ENCODE assay signal across 8 cellular contexts in the genomic region with DNA sequence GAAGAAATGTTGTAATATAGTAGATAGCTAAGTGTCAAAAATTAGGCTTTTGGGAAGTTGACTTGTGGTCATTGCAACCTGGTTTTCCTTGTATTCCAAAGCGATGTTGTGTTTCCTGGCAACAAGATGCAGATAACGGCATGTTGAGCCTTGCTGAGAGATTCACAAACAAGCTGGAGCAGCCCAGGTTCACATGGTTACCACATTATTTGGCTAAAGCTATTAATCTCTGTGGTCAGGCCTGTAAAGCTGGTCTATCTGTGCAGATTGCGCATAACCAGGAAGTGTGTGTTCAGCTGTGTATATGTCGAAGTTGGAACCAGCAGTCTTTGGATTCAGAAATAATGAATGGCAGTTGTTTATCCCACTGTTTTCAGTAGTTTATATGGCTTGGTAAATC. TPM values are rescaled to one million over a fixed set of nuclear protein-coding genes. Genes with fewer than 3 reads are reported as not detected.
DNase-seq lines count a peak whose midpoint lies in the region; ATAC-seq, FAIRE-seq and TF ChIP-seq lines count a peak whose summit lies in the region.

No MANE protein-coding gene starts in this region.

- peaks cover 63% of the 10 kb centered on the region for H3K4me1 Mint-ChIP-seq in astrocyte (ENCODE audit: low read depth, unreplicated experiment)

- DNase-seq in BE2C (peak; percentile 42), NCI-H2107 (lab: John Stamatoyannopoulos, UW) (peak; percentile 80), astrocyte (ENCODE audit: low read depth) (peak; percentile 95), kidney epithelial cell (ENCODE audit: low read depth) (peak; percentile 69), aorta (no peak), ecto neural progenitor cell (ENCODE audit: low spot score) (no peak)

- H3K27ac Mint-ChIP-seq in astrocyte (ENCODE audit: unreplicated experiment) = peak overlapping the region; percentile 84

- TF ChIP-seq CTCF in BE2C (IDR thresholded peaks at IDR 0.05; ENCODE audit: low read depth, low read length) = no peak
- no peak for TF ChIP-seq CTCF in astrocyte (IDR thresholded peaks at IDR 0.05; ENCODE audit: insufficient read depth, low read depth, low read length)
- TF ChIP-seq CTCF in kidney epithelial cell (IDR thresholded peaks at IDR 0.05; ENCODE audit: insufficient read depth, low read length, poor library complexity, severe bottlenecking) = no peak

- ATAC-seq in GM18858 (IDR thresholded peaks at IDR 0.05; ENCODE audit: unreplicated experiment) (peak; percentile 59), HG02981 (IDR thresholded peaks at IDR 0.05; ENCODE audit: unreplicated experiment) (peak; percentile 79), aorta (ENCODE audit: low FRiP score) (peak; percentile 79)

- no peaks in the 10 kb centered on the region for H3K27me3 Mint-ChIP-seq in astrocyte (ENCODE audit: low read depth, unreplicated experiment)

- no peaks in the 10 kb centered on the region; the same call in 1 of the 2 replicates for H3K36me3 ChIP-seq in BE2C
- peaks cover 32% of the 10 kb centered on the region for H3K36me3 ChIP-seq in astrocyte (ENCODE audit: insufficient read depth, low read length)
- no peaks in the 10 kb centered on the region for H3K36me3 ChIP-seq in kidney epithelial cell (ENCODE audit: control insufficient read depth, insufficient read depth, low read length)
- H3K36me3 ChIP-seq in aorta (ENCODE audit: control insufficient read depth in 1 of 2, insufficient read depth in 2 of 2, low read length in 1 of 2) = peaks cover 0 to 2% of the 10 kb centered on the region in 2 donors

- no peaks in the 10 kb centered on the region for H3K9me3 Mint-ChIP-seq in astrocyte (ENCODE audit: unreplicated experiment)

- H3K36me3 Mint-ChIP-seq in astrocyte (ENCODE audit: low read depth, unreplicated experiment) = peaks cover 20% of the 10 kb centered on the region

- peak overlapping the region; percentile 81 for H3K4me2 ChIP-seq in astrocyte (ENCODE audit: low read length)

- WGBS in aorta, 2 donors = 58 to 62% methylated on average over 4 of the region's 4 CpGs

- peak overlapping the region; percentile 60 for H3K9ac ChIP-seq in astrocyte (ENCODE audit: low read length)

- FAIRE-seq in astrocyte (lab: Jason Lieb, UNC) = no peak

- no peaks in the 10 kb centered on the region for H3K9me3 ChIP-seq in BE2C
- H3K9me3 ChIP-seq in astrocyte (ENCODE audit: insufficient read depth, low read depth, low read length) = no peaks in the 10 kb centered on the region
- no peaks in the 10 kb centered on the region for H3K9me3 ChIP-seq in aorta (ENCODE audit: control insufficient read depth, low read length)

- H3K27ac ChIP-seq in astrocyte (ENCODE audit: low read depth, low read length) = peak overlapping the region; percentile 56
- H3K27ac ChIP-seq in aorta (ENCODE audit: low read depth in 1 of 2, low read length in 2 of 2) = no peak overlapping the region

- H2AFZ ChIP-seq in astrocyte (ENCODE audit: low read depth, low read length) = no peak overlapping the region

- H3K4me1 ChIP-seq in BE2C (peaks cover 5% of the 10 kb centered on the region; the same call in 1 of the 2 replicates), astrocyte (ENCODE audit: insufficient read depth, low read length) (peaks cover 52% of the 10 kb centered on the region), aorta (ENCODE audit: control insufficient read depth in 1 of 2, insufficient read depth in 2 of 2, low read length in 2 of 2) (peaks cover 3 to 6% of the 10 kb centered on the region in 2 donors)

- H3K4me3 ChIP-seq in BE2C (ENCODE audit: low read depth, low read length) (no peak overlapping the region), astrocyte (ENCODE audit: insufficient read depth, low read depth, low read length) (peak overlapping the region; percentile 24), kidney epithelial cell (ENCODE audit: low read depth, low read length) (no peak overlapping the region), aorta (ENCODE audit: low read length in 2 of 2) (no peak overlapping the region)

- peaks cover 100% of the 10 kb centered on the region for H3K79me2 ChIP-seq in astrocyte (ENCODE audit: insufficient read depth, low read length)

- intact Hi-C loops in aorta (cut with DNase I) = no loop called here

- H3K4me3 Mint-ChIP-seq in astrocyte (ENCODE audit: unreplicated experiment) = peak overlapping the region; percentile 77

- H4K20me1 ChIP-seq in astrocyte (ENCODE audit: insufficient read depth, low read length) = peaks cover 98% of the 10 kb centered on the region

- no peaks in the 10 kb centered on the region for H3K27me3 ChIP-seq in BE2C
- no peaks in the 10 kb centered on the region for H3K27me3 ChIP-seq in astrocyte (ENCODE audit: insufficient read depth, low read length)
- H3K27me3 ChIP-seq in kidney epithelial cell (ENCODE audit: control insufficient read depth, insufficient read depth, low read length) = no peaks in the 10 kb centered on the region
- no peaks in the 10 kb centered on the region for H3K27me3 ChIP-seq in aorta (ENCODE audit: control insufficient read depth in 1 of 2, insufficient read depth in 2 of 2, low read length in 1 of 2)

RNA-seq across cellular contexts. Expression of a gene that starts 6.6 kb away (rescaled TPM):
- polyA plus RNA-seq in BE2C (2012; ENCODE audit: insufficient read depth, insufficient read length, low read depth) = 3.3 TPM
- 55.5 and 74.2 TPM in 2 replicates for total RNA-seq in astrocyte
- total RNA-seq in kidney epithelial cell = 19.8 and 26.2 TPM in 2 replicates
- 10 to 100 TPM; 23.2 to 24.2 TPM for total RNA-seq in aorta
- 10 to 100 TPM in 1 of 2 donors, 1 to 10 TPM in 1; 9.6 to 12.9 TPM for polyA plus RNA-seq in aorta

Comparison
In these comparisons a context has a peak if more than half of its experiments do, and no peak if none do; other contexts are left out.
1. DNase-seq: peak in BE2C (single experiment), NCI-H2107 (single experiment), astrocyte (single experiment) and kidney epithelial cell (single experiment); none in aorta (0 of 2) and ecto neural progenitor cell (single experiment).
2. Peak in every context shown above with its lines, with median percentiles within 50 percentile points of each other: ATAC-seq.